8 cellular contexts compared by ENCODE assay signal in genomic region chr10:47024399-47025252, GRCh38.
DNase-seq lines count a peak whose midpoint lies in the region; ATAC-seq lines count a peak whose summit lies in the region.

No MANE protein-coding gene starts in this region.

- no peak overlapping the region for H3K4me3 Mint-ChIP-seq in activated CD4-positive, alpha-beta memory T cell treated with anti-CD3 and anti-CD28 coated beads, Interleukin-2, amount 10 ng/mL, durations not matched to agents 7 days and 5 days
- H3K4me3 Mint-ChIP-seq in memory B cell = no peak overlapping the region

- CTCF ChIA-PET in activated CD4-positive, alpha-beta memory T cell treated with anti-CD3 and anti-CD28 coated beads, Interleukin-2, amount 10 ng/mL, durations not matched to agents 7 days and 5 days (lab: Charles Lee) = interaction anchor here (0.7 to 2.7 kb wide), 12 partner anchors 9 to 321 kb away, joined by 3 to 32 read pairs (median 6); no protein-coding TSS in a partner anchor

- no peaks in the 10 kb centered on the region for H3K4me1 Mint-ChIP-seq in activated CD4-positive, alpha-beta memory T cell treated with anti-CD3 and anti-CD28 coated beads, Interleukin-2, amount 10 ng/mL, durations not matched to agents 7 days and 5 days
- H3K4me1 Mint-ChIP-seq in memory B cell = peaks cover 8% of the 10 kb centered on the region

- H3K9me3 Mint-ChIP-seq in activated CD4-positive, alpha-beta memory T cell treated with anti-CD3 and anti-CD28 coated beads, Interleukin-2, amount 10 ng/mL, durations not matched to agents 7 days and 5 days = no peaks in the 10 kb centered on the region
- H3K9me3 Mint-ChIP-seq in memory B cell = no peaks in the 10 kb centered on the region

- no peaks in the 10 kb centered on the region for H3K36me3 Mint-ChIP-seq in activated CD4-positive, alpha-beta memory T cell treated with anti-CD3 and anti-CD28 coated beads, Interleukin-2, amount 10 ng/mL, durations not matched to agents 7 days and 5 days (ENCODE audit: low read depth)
- no peaks in the 10 kb centered on the region for H3K36me3 Mint-ChIP-seq in memory B cell

- DNase-seq in DMS114 treated with DMSO at 0.1 percent for 48 hours (lab: John Stamatoyannopoulos, UW; ENCODE audit: unreplicated experiment) (peak; percentile 16), NCI-H2227 (lab: John Stamatoyannopoulos, UW; ENCODE audit: unreplicated experiment) (peak; percentile 52), memory B cell (ENCODE audit: low spot score in 2 of 2) (peak; percentile 47 to 64)
- peak; percentile 68 for DNase-seq in activated CD4-positive, alpha-beta memory T cell treated with anti-CD3 and anti-CD28 coated beads, Interleukin-2, amount 10 ng/mL, durations not matched to agents 7 days and 5 days
- peak; percentile 47 for DNase-seq in effector CD4-positive, alpha-beta T cell
- peak; percentile 29 to 49 for DNase-seq in stimulated activated CD8-positive, alpha-beta memory T cell treated with anti-CD3 and anti-CD28 coated beads, Interleukin-2, amount 100 ng/mL, for 1 hour (ENCODE audit: low read depth in 2 of 2)

- POLR2A ChIA-PET in activated CD4-positive, alpha-beta memory T cell treated with anti-CD3 and anti-CD28 coated beads, Interleukin-2, amount 10 ng/mL, durations not matched to agents 7 days and 5 days (lab: Charles Lee) = interaction anchor here (0.9 kb wide), 1 partner anchor 287 kb away, joined by 3 read pairs; no protein-coding TSS in a partner anchor

- peak; percentile 69 for ATAC-seq in GM21786 (IDR thresholded peaks at IDR 0.05; ENCODE audit: unreplicated experiment)
- peak; percentile 77 for ATAC-seq in memory B cell (ENCODE audit: low read depth)
- ATAC-seq in GM21717 (IDR thresholded peaks at IDR 0.05; ENCODE audit: unreplicated experiment) = no peak

- H3K27ac Mint-ChIP-seq in activated CD4-positive, alpha-beta memory T cell treated with anti-CD3 and anti-CD28 coated beads, Interleukin-2, amount 10 ng/mL, durations not matched to agents 7 days and 5 days = no peak overlapping the region
- H3K27ac Mint-ChIP-seq in memory B cell = no peak overlapping the region

- H3K27me3 Mint-ChIP-seq in activated CD4-positive, alpha-beta memory T cell treated with anti-CD3 and anti-CD28 coated beads, Interleukin-2, amount 10 ng/mL, durations not matched to agents 7 days and 5 days = no peaks in the 10 kb centered on the region
- peaks cover 6% of the 10 kb centered on the region for H3K27me3 Mint-ChIP-seq in memory B cell

Comparison
In these comparisons a context has a peak if more than half of its experiments do, and no peak if none do; other contexts are left out.
1. DNase-seq: peak in every context shown above with its lines; median percentile 68 in activated CD4-positive, alpha-beta memory T cell treated with anti-CD3 and anti-CD28 coated beads, Interleukin-2, amount 10 ng/mL, durations not matched to agents 7 days and 5 days; 56 in memory B cell; 52 in NCI-H2227; 47 in effector CD4-positive, alpha-beta T cell; 39 in stimulated activated CD8-positive, alpha-beta memory T cell treated with anti-CD3 and anti-CD28 coated beads, Interleukin-2, amount 100 ng/mL, for 1 hour; 16 in DMS114 treated with DMSO at 0.1 percent for 48 hours.